1 cellular context compared by ENCODE assay signal in the genomic region with DNA sequence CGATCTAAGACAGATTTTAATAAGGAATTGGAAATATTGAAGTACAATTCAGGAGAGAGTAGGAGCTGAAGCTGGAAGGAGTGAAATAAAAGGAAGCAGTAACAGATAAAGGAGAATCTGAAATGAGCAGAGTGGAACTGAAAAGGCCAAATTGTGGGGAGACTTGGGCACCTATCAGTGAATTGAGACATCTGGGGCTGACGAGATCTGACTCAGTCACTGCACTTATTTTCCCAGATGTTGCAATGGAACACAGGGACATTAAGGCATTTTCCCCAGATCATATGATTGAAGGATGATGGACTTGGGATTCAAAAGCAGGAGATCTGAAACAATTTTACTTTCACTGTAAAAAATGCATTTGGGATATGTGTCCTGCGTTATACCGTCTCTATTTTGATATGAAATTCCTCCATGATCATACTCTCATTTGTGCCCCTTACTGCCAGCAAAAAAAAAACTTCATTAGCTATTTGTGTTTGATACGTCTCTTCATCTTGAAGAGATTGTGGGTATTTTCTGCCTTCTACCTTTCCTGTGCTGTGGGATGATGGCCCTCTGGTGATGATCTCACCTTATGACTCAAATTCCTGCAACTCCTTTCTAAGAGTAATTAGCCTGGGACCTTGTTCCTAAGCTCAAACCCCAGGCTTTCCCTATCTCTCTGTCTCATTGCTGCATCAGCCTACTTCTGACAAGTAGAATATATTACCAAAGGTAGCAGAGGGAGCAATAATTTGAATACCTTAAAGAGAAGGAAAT.
TF ChIP-seq lines count a peak whose summit lies in the region.

No MANE protein-coding gene starts in this region.

TF ChIP-seq in GM23338, 12 proteins besides CTCF, POLR2A, EP300 and RAD21 (continued from another document):
- TF ChIP-seq, protein P1, sequence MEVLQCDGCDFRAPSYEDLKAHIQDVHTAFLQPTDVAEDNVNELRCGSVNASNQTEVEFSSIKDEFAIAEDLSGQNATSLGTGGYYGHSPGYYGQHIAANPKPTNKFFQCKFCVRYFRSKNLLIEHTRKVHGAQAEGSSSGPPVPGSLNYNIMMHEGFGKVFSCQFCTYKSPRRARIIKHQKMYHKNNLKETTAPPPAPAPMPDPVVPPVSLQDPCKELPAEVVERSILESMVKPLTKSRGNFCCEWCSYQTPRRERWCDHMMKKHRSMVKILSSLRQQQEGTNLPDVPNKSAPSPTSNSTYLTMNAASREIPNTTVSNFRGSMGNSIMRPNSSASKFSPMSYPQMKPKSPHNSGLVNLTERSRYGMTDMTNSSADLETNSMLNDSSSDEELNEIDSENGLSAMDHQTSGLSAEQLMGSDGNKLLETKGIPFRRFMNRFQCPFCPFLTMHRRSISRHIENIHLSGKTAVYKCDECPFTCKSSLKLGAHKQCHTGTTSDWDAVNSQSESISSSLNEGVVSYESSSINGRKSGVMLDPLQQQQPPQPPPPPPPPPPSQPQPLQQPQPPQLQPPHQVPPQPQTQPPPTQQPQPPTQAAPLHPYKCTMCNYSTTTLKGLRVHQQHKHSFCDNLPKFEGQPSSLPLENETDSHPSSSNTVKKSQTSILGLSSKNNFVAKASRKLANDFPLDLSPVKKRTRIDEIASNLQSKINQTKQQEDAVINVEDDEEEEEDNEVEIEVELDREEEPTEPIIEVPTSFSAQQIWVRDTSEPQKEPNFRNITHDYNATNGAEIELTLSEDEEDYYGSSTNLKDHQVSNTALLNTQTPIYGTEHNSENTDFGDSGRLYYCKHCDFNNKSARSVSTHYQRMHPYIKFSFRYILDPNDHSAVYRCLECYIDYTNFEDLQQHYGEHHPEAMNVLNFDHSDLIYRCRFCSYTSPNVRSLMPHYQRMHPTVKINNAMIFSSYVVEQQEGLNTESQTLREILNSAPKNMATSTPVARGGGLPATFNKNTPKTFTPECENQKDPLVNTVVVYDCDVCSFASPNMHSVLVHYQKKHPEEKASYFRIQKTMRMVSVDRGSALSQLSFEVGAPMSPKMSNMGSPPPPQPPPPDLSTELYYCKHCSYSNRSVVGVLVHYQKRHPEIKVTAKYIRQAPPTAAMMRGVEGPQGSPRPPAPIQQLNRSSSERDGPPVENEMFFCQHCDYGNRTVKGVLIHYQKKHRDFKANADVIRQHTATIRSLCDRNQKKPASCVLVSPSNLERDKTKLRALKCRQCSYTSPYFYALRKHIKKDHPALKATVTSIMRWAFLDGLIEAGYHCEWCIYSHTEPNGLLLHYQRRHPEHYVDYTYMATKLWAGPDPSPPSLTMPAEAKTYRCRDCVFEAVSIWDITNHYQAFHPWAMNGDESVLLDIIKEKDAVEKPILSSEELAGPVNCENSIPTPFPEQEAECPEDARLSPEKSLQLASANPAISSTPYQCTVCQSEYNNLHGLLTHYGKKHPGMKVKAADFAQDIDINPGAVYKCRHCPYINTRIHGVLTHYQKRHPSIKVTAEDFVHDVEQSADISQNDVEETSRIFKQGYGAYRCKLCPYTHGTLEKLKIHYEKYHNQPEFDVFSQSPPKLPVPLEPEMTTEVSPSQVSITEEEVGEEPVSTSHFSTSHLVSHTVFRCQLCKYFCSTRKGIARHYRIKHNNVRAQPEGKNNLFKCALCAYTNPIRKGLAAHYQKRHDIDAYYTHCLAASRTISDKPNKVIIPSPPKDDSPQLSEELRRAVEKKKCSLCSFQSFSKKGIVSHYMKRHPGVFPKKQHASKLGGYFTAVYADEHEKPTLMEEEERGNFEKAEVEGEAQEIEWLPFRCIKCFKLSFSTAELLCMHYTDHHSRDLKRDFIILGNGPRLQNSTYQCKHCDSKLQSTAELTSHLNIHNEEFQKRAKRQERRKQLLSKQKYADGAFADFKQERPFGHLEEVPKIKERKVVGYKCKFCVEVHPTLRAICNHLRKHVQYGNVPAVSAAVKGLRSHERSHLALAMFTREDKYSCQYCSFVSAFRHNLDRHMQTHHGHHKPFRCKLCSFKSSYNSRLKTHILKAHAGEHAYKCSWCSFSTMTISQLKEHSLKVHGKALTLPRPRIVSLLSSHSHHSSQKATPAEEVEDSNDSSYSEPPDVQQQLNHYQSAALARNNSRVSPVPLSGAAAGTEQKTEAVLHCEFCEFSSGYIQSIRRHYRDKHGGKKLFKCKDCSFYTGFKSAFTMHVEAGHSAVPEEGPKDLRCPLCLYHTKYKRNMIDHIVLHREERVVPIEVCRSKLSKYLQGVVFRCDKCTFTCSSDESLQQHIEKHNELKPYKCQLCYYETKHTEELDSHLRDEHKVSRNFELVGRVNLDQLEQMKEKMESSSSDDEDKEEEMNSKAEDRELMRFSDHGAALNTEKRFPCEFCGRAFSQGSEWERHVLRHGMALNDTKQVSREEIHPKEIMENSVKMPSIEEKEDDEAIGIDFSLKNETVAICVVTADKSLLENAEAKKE (CRISPR knock-in tag; IDR thresholded peaks at IDR 0.05), result no peak
- TF ChIP-seq, protein P2, sequence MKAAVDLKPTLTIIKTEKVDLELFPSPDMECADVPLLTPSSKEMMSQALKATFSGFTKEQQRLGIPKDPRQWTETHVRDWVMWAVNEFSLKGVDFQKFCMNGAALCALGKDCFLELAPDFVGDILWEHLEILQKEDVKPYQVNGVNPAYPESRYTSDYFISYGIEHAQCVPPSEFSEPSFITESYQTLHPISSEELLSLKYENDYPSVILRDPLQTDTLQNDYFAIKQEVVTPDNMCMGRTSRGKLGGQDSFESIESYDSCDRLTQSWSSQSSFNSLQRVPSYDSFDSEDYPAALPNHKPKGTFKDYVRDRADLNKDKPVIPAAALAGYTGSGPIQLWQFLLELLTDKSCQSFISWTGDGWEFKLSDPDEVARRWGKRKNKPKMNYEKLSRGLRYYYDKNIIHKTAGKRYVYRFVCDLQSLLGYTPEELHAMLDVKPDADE (IDR thresholded peaks at IDR 0.05), result no peak
